8 cellular contexts compared by ENCODE assay signal in genomic region chr12:538731-539539, GRCh38.
DNase-seq lines count a peak whose midpoint lies in the region; ATAC-seq and TF ChIP-seq lines count a peak whose summit lies in the region.

No MANE protein-coding gene starts in this region.

- H3K4me3 Mint-ChIP-seq in activated naive CD8-positive, alpha-beta T cell, result peak overlapping the region; percentile 65

- no peaks in the 10 kb centered on the region; the same call in 1 of the 2 replicates for H4K20me1 ChIP-seq in DND-41 (ENCODE audit: insufficient read depth, low read length)
- no peaks in the 10 kb centered on the region for H4K20me1 ChIP-seq in hepatocyte (ENCODE audit: insufficient read depth, poor library complexity, severe bottlenecking)

- H3K36me3 Mint-ChIP-seq in activated naive CD8-positive, alpha-beta T cell, result no peaks in the 10 kb centered on the region

- H3K9me3 ChIP-seq in DND-41 (ENCODE audit: insufficient read depth, low read length, severe bottlenecking) (no peaks in the 10 kb centered on the region), hepatocyte (ENCODE audit: low read depth) (no peaks in the 10 kb centered on the region)

- no peak overlapping the region for H3K27ac Mint-ChIP-seq in activated naive CD8-positive, alpha-beta T cell

- peaks cover 32% of the 10 kb centered on the region for H3K4me1 Mint-ChIP-seq in activated naive CD8-positive, alpha-beta T cell (ENCODE audit: low read depth)

- H2AFZ ChIP-seq in DND-41 (ENCODE audit: low read depth, low read length), result no peak overlapping the region
- H2AFZ ChIP-seq in hepatocyte, result no peak overlapping the region

- H3K4me3 ChIP-seq in DND-41 (ENCODE audit: low read depth in 1 of 2, low read length in 2 of 2), result no peak overlapping the region
- no peak overlapping the region for H3K4me3 ChIP-seq in hepatocyte

- H3K27ac ChIP-seq in DND-41 (ENCODE audit: low read length), result no peak overlapping the region
- peak overlapping the region; percentile 81 for H3K27ac ChIP-seq in hepatocyte

- TF ChIP-seq CTCF in DND-41 (IDR thresholded peaks at IDR 0.05; ENCODE audit: borderline replicate concordance, extremely low read depth, low read length, poor library complexity, severe bottlenecking) (no peak), hepatocyte (IDR thresholded peaks at IDR 0.05; ENCODE audit: poor library complexity) (no peak)

- H3K9me2 ChIP-seq in hepatocyte (replicated peaks; ENCODE audit: insufficient read depth), result no peaks in the 10 kb centered on the region

- 56% methylated on average over 10 of the region's 10 CpGs for WGBS in hepatocyte (ENCODE audit: low lambda C conversion rate, missing lambda C conversion rate)

- no peak overlapping the region for H3K9ac ChIP-seq in DND-41 (ENCODE audit: low read depth, low read length)

- H3K27me3 Mint-ChIP-seq in activated naive CD8-positive, alpha-beta T cell, result peaks cover 4% of the 10 kb centered on the region

- H3K4me1 ChIP-seq in DND-41 (ENCODE audit: insufficient read depth, low read length), result peaks cover 15% of the 10 kb centered on the region
- H3K4me1 ChIP-seq in hepatocyte (ENCODE audit: insufficient read depth), result peaks cover 10% of the 10 kb centered on the region

- no peaks in the 10 kb centered on the region for H3K9me3 Mint-ChIP-seq in activated naive CD8-positive, alpha-beta T cell (ENCODE audit: low read depth)

- H3K36me3 ChIP-seq in DND-41 (ENCODE audit: insufficient read depth, low read length), result no peaks in the 10 kb centered on the region
- H3K36me3 ChIP-seq in hepatocyte (replicated peaks; ENCODE audit: insufficient read depth, low read depth), result no peaks in the 10 kb centered on the region

- H3K27me3 ChIP-seq in DND-41 (ENCODE audit: insufficient read depth, low read length, poor library complexity) (no peaks in the 10 kb centered on the region), hepatocyte (no peaks in the 10 kb centered on the region)

- H3K79me2 ChIP-seq in DND-41 (ENCODE audit: insufficient read depth, low read length) (no peaks in the 10 kb centered on the region), hepatocyte (no peaks in the 10 kb centered on the region)

- DNase-seq in DND-41, result peak; percentile 61
- peak; percentile 20 for DNase-seq in NCI-H1694 (lab: John Stamatoyannopoulos, UW)
- DNase-seq in hepatocyte (ENCODE audit: low spot score), result no peak
- DNase-seq in amniotic stem cell (lab: John Stamatoyannopoulos, UW), result no peak

- ATAC-seq in DND-41 (ENCODE audit: insufficient read depth, low read depth), result peak; percentile 94
- ATAC-seq in GM18907 (IDR thresholded peaks at IDR 0.05; ENCODE audit: unreplicated experiment), result no peak
- ATAC-seq in HG02610 (IDR thresholded peaks at IDR 0.05; ENCODE audit: unreplicated experiment), result no peak
- ATAC-seq in HG02623 (IDR thresholded peaks at IDR 0.05; ENCODE audit: unreplicated experiment), result no peak

- H3K4me2 ChIP-seq in DND-41 (ENCODE audit: insufficient read depth, low read length) (no peak overlapping the region), hepatocyte (no peak overlapping the region)

Comparison
In these comparisons a context has a peak if more than half of its experiments do, and no peak if none do; other contexts are left out.
1. DNase-seq: peak in DND-41 (single experiment) and NCI-H1694 (single experiment); none in hepatocyte (single experiment) and amniotic stem cell (single experiment).